ENCODE assay signal across 8 cellular contexts in genomic region chr1:10400013-10400412, GRCh38. TPM values are rescaled to one million over a fixed set of nuclear protein-coding genes. Genes with fewer than 3 reads are reported as not detected.
DNase-seq lines count a peak whose midpoint lies in the region; ATAC-seq, FAIRE-seq and TF ChIP-seq lines count a peak whose summit lies in the region.

No MANE protein-coding gene starts in this region.

- no peaks in the 10 kb centered on the region for H3K9me3 Mint-ChIP-seq in CD4-positive, alpha-beta T cell

- dilution Hi-C loops in endothelial cell of umbilical vein (cut with MboI; ENCODE audit: extremely low pct_ligation_motif_present, low sequenced_read_pairs), result no loop called here

- H4K20me1 ChIP-seq in OCI-LY7 (ENCODE audit: insufficient read depth, low read length) (peaks cover 9% of the 10 kb centered on the region; the same call in 1 of the 2 replicates), endothelial cell of umbilical vein (replicated peaks; ENCODE audit: control insufficient read depth, extremely low read depth, insufficient read depth, low read length) (no peaks in the 10 kb centered on the region), osteoblast (ENCODE audit: insufficient read depth, low read length) (peaks cover 7% of the 10 kb centered on the region)

- DNase-seq in CD4-positive, alpha-beta T cell, result no peak
- DNase-seq in OCI-LY7 (ENCODE audit: low spot score) (no peak), endothelial cell of umbilical vein (ENCODE audit: low read depth, low spot score) (peak; percentile 8), osteoblast (ENCODE audit: insufficient read length, low spot score, missing footprints) (no peak), iPS-NIHi11 (ENCODE audit: low spot score) (no peak), NCI-H2029 treated with DMSO at 0.1 percent for 48 hours (lab: John Stamatoyannopoulos, UW) (no peak), urothelium cell line (ENCODE audit: low spot score) (no peak), NCI-H1694 treated with DMSO at 0.1 percent for 48 hours (lab: John Stamatoyannopoulos, UW) (no peak)

- H3K4me1 ChIP-seq in OCI-LY7 (ENCODE audit: insufficient read depth, low read length, poor library complexity, severe bottlenecking), result peaks cover 13% of the 10 kb centered on the region
- peaks cover 38% of the 10 kb centered on the region for H3K4me1 ChIP-seq in endothelial cell of umbilical vein (ENCODE audit: control insufficient read depth, extremely low read depth, insufficient read depth, low read length)
- peaks cover 29% of the 10 kb centered on the region for H3K4me1 ChIP-seq in osteoblast (ENCODE audit: insufficient read depth, low read length)

- ATAC-seq in CD4-positive, alpha-beta T cell (ENCODE audit: poor library complexity), result no peak

- H2AFZ ChIP-seq in OCI-LY7 (ENCODE audit: low read length) (no peak overlapping the region), endothelial cell of umbilical vein (ENCODE audit: low read depth, low read length) (no peak overlapping the region), osteoblast (ENCODE audit: low read length) (peak overlapping the region; percentile 64)

- H3K36me3 ChIP-seq in OCI-LY7 (ENCODE audit: insufficient read depth, low read length), result peaks cover 48% of the 10 kb centered on the region
- peaks cover 5 to 13% of the 10 kb centered on the region in 2 experiments for H3K36me3 ChIP-seq in endothelial cell of umbilical vein (ENCODE audit: control insufficient read depth in 2 of 2, extremely low read depth in 1 of 2, insufficient read depth in 2 of 2, low read length in 2 of 2)
- H3K36me3 ChIP-seq in osteoblast (ENCODE audit: insufficient read depth, low read length), result peaks cover 18% of the 10 kb centered on the region

- no peak for TF ChIP-seq POLR2A in endothelial cell of umbilical vein (IDR thresholded peaks at IDR 0.05; ENCODE audit: low read depth, low read length)

- peak overlapping the region; percentile 94 for H3K9ac ChIP-seq in endothelial cell of umbilical vein (replicated peaks; ENCODE audit: extremely low read depth, insufficient read depth, low read length)

- POLR2A ChIA-PET in CD4-positive, alpha-beta T cell (lab: Charles Lee), result interaction anchor here (0.6 to 1.4 kb wide), 2 partner anchors 9 to 306 kb away, joined by 3 to 5 read pairs; no protein-coding TSS in a partner anchor
- POLR2A ChIA-PET in OCI-LY7 (lab: Charles Lee), result interaction anchor here (0.6 to 2.2 kb wide), 2 partner anchors 12 to 273 kb away, joined by 3 to 22 read pairs; no protein-coding TSS in a partner anchor
- POLR2A ChIA-PET in endothelial cell of umbilical vein (lab: Charles Lee), result interaction anchor here (1.8 to 2.4 kb wide), 2 partner anchors 13 to 16 kb away, joined by 10 to 32 read pairs; no protein-coding TSS in a partner anchor

- H3K27ac ChIP-seq in CD4-positive, alpha-beta T cell (ENCODE audit: low read depth, low read length), result no peak overlapping the region
- H3K27ac ChIP-seq in OCI-LY7 (ENCODE audit: low read depth, low read length, poor library complexity, severe bottlenecking) (no peak overlapping the region), endothelial cell of umbilical vein (ENCODE audit: insufficient read depth, low read depth, low read length) (peak overlapping the region; percentile 76), osteoblast (ENCODE audit: low read depth, low read length) (peak overlapping the region; percentile 76)

- H3K4me3 ChIP-seq in OCI-LY7 (ENCODE audit: low read depth, low read length, poor library complexity, severe bottlenecking) (peak overlapping the region; percentile 93), endothelial cell of umbilical vein (replicated peaks in 1 of 3; ENCODE audit: insufficient read depth in 1 of 3, low read depth in 1 of 3, low read length in 3 of 3) (peak overlapping the region; percentile 67 to 96 (median 95)), osteoblast (ENCODE audit: insufficient read depth, low read length) (peak overlapping the region; percentile 98)

- peaks cover 43% of the 10 kb centered on the region for H3K36me3 Mint-ChIP-seq in CD4-positive, alpha-beta T cell (ENCODE audit: low read depth)

- H3K9me1 ChIP-seq in endothelial cell of umbilical vein (replicated peaks; ENCODE audit: control insufficient read depth, extremely low read depth, insufficient read depth, low read length), result no peaks in the 10 kb centered on the region

- H3K4me2 ChIP-seq in OCI-LY7 (ENCODE audit: low read length) (peak overlapping the region; percentile 79), endothelial cell of umbilical vein (ENCODE audit: insufficient read depth, low read length) (peak overlapping the region; percentile 88), osteoblast (ENCODE audit: insufficient read depth, low read length) (peak overlapping the region; percentile 95)

- H3K27me3 ChIP-seq in CD4-positive, alpha-beta T cell (ENCODE audit: control insufficient read depth, insufficient read depth, low read length), result no peaks in the 10 kb centered on the region
- no peaks in the 10 kb centered on the region for H3K27me3 ChIP-seq in endothelial cell of umbilical vein (ENCODE audit: control insufficient read depth in 2 of 2, insufficient read depth in 2 of 2, low read length in 2 of 2)
- no peaks in the 10 kb centered on the region for H3K27me3 ChIP-seq in osteoblast (ENCODE audit: insufficient read depth, low read length)

- no peaks in the 10 kb centered on the region for H3K9me3 ChIP-seq in CD4-positive, alpha-beta T cell (ENCODE audit: control insufficient read depth, low read length)
- H3K9me3 ChIP-seq in OCI-LY7 (ENCODE audit: low read length) (0 out of 2 replicates have a peak, but pooled peaks cover 5% of the 10 kb centered on the region), endothelial cell of umbilical vein (replicated peaks; ENCODE audit: control insufficient read depth, insufficient read depth, low read length) (no peaks in the 10 kb centered on the region), osteoblast (ENCODE audit: low read depth, low read length) (no peaks in the 10 kb centered on the region)

- BruUV-seq in OCI-LY7 (replicated peaks; lab: Mats Ljungman, UMichigan) (no TSS peak), endothelial cell of umbilical vein (replicated peaks; lab: Mats Ljungman, UMichigan) (no TSS peak)

- no peak for FAIRE-seq in endothelial cell of umbilical vein (lab: Jason Lieb, UNC)
- FAIRE-seq in urothelium cell line (lab: Jason Lieb, UNC), result no peak

- no peaks in the 10 kb centered on the region for H3K9me2 ChIP-seq in OCI-LY7 (ENCODE audit: insufficient read depth, low read length)

- peaks cover 21% of the 10 kb centered on the region; the same call in 1 of the 2 replicates for H3K79me2 ChIP-seq in OCI-LY7 (ENCODE audit: insufficient read depth, low read depth, low read length)
- peaks cover 39% of the 10 kb centered on the region for H3K79me2 ChIP-seq in endothelial cell of umbilical vein (ENCODE audit: control insufficient read depth, insufficient read depth, low read length)
- H3K79me2 ChIP-seq in osteoblast (ENCODE audit: insufficient read depth, low read length), result peaks cover 30% of the 10 kb centered on the region

- peaks cover 20% of the 10 kb centered on the region for H3K4me1 Mint-ChIP-seq in CD4-positive, alpha-beta T cell (ENCODE audit: low read depth)

- peak overlapping the region; percentile 24 for H3K27ac Mint-ChIP-seq in CD4-positive, alpha-beta T cell

- H3K4me3 Mint-ChIP-seq in CD4-positive, alpha-beta T cell, result peak overlapping the region; percentile 93

- H3K27me3 Mint-ChIP-seq in CD4-positive, alpha-beta T cell, result no peaks in the 10 kb centered on the region

- intact Hi-C loops in CD4-positive, alpha-beta T cell (cut with DNase I, micrococcal nuclease), result no loop called here
- intact Hi-C loops in OCI-LY7 (cut with micrococcal nuclease; ENCODE audit: unreplicated experiment) (no loop called here), endothelial cell of umbilical vein (cut with micrococcal nuclease) (no loop called here)

- CTCF ChIA-PET in CD4-positive, alpha-beta T cell (lab: Charles Lee), result interaction anchor here (1.3 to 3.6 kb wide), 3 partner anchors 30 to 190 kb away, joined by 3 to 19 read pairs (median 11); partner anchors contain the start of genes CENPS and KIF1B
- CTCF ChIA-PET in OCI-LY7 (lab: Charles Lee; ENCODE audit: unreplicated experiment) (interaction anchor here (1.4 kb wide), 1 partner anchor 30 kb away, joined by 4 read pairs; the partner anchor contains the start of gene CENPS), endothelial cell of umbilical vein (lab: Charles Lee) (interaction anchor here (0.9 to 3.3 kb wide), 4 partner anchors 13 to 95 kb away, joined by 3 to 32 read pairs (median 13); partner anchors contain the start of gene CENPS)

- TF ChIP-seq CTCF in CD4-positive, alpha-beta T cell (IDR thresholded peaks at IDR 0.05), result no peak
- no peak for TF ChIP-seq CTCF in OCI-LY7 (conservative IDR thresholded peaks at IDR 0.05; ENCODE audit: low read length)
- TF ChIP-seq CTCF in endothelial cell of umbilical vein (IDR thresholded peaks at IDR 0.05; ENCODE audit: extremely low read depth in 1 of 2, insufficient read depth in 1 of 2, low read depth in 1 of 2, low read length in 2 of 2), result no peak
- TF ChIP-seq CTCF in osteoblast (IDR thresholded peaks at IDR 0.05; ENCODE audit: extremely low read depth, low read depth, low read length), result no peak

RNA-seq across cellular contexts. Expression of gene PGD, which starts 1.1 kb away (rescaled TPM):
- 10 to 100 TPM; 16.7 to 17.4 TPM for total RNA-seq in CD4-positive, alpha-beta T cell
- 50.3 and 69.3 TPM in 2 replicates for total RNA-seq in OCI-LY7 (2014; rRNA removed; shearing (Covaris generic))
- total RNA-seq in OCI-LY7 (2022), result 146 and 157 TPM in 2 replicates
- total RNA-seq in endothelial cell of umbilical vein, result 303 and 307 TPM in 2 replicates
- polyA plus RNA-seq in endothelial cell of umbilical vein, result 189 and 196 TPM in 2 replicates
- polyA plus RNA-seq in endothelial cell of umbilical vein (2011; cell fraction: cytosol; rRNA removed), result 153 and 175 TPM in 2 replicates
- polyA plus RNA-seq in endothelial cell of umbilical vein (2011; cell fraction: nucleus; rRNA removed), result 121 and 149 TPM in 2 replicates
- 280 and 365 TPM in 2 replicates for polyA plus RNA-seq in endothelial cell of umbilical vein (2012)
- polyA minus RNA-seq in endothelial cell of umbilical vein, result 206 and 248 TPM in 2 replicates
- polyA minus RNA-seq in endothelial cell of umbilical vein (2011; cell fraction: cytosol; rRNA and poly(A)+ RNA removed), result 66.0 TPM
- 59.0 and 66.0 TPM in 2 replicates for polyA minus RNA-seq in endothelial cell of umbilical vein (2011; cell fraction: nucleus; rRNA and poly(A)+ RNA removed)
- 136 and 142 TPM in 2 replicates for total RNA-seq in osteoblast

RNA-seq across cellular contexts. Expression of gene CENPS, which starts 30.2 kb away (rescaled TPM):
- 1 to 10 TPM; 3.7 to 4.0 TPM for total RNA-seq in CD4-positive, alpha-beta T cell
- total RNA-seq in OCI-LY7 (2014; rRNA removed; shearing (Covaris generic)), result 13.6 and 18.8 TPM in 2 replicates
- total RNA-seq in OCI-LY7 (2022) (18.4 and 18.8 TPM in 2 replicates), endothelial cell of umbilical vein (16.2 and 17.0 TPM in 2 replicates), osteoblast (13.6 and 17.4 TPM in 2 replicates)
- polyA plus RNA-seq in endothelial cell of umbilical vein, result 8.7 and 10.2 TPM in 2 replicates
- 9.0 and 11.3 TPM in 2 replicates for polyA plus RNA-seq in endothelial cell of umbilical vein (2011; cell fraction: cytosol; rRNA removed)
- polyA plus RNA-seq in endothelial cell of umbilical vein (2011; cell fraction: nucleus; rRNA removed), result 4.8 and 5.6 TPM in 2 replicates
- polyA plus RNA-seq in endothelial cell of umbilical vein (2012), result 12.6 and 17.0 TPM in 2 replicates
- 1.0 and 1.2 TPM in 2 replicates for polyA minus RNA-seq in endothelial cell of umbilical vein
- 9.5 TPM for polyA minus RNA-seq in endothelial cell of umbilical vein (2011; cell fraction: cytosol; rRNA and poly(A)+ RNA removed)
- 3.4 and 10.4 TPM in 2 replicates for polyA minus RNA-seq in endothelial cell of umbilical vein (2011; cell fraction: nucleus; rRNA and poly(A)+ RNA removed)

RNA-seq across cellular contexts. Expression of gene CORT, which starts 49.8 kb away (rescaled TPM):
- under 1 TPM in 1 of 2 experiments, not detected in 1; 0.25 TPM for total RNA-seq in CD4-positive, alpha-beta T cell
- total RNA-seq in OCI-LY7 (2014; rRNA removed; shearing (Covaris generic)), result 0.66 TPM in 1 of 2 replicates, not detected in the other
- 1.3 TPM in 1 of 2 replicates, not detected in the other for total RNA-seq in OCI-LY7 (2022)
- total RNA-seq in endothelial cell of umbilical vein, result not detected in 2 replicates
- 0.11 TPM in 1 of 2 replicates, not detected in the other for polyA plus RNA-seq in endothelial cell of umbilical vein
- polyA plus RNA-seq in endothelial cell of umbilical vein (2011; cell fraction: cytosol; rRNA removed), result 0.14 and 0.18 TPM in 2 replicates
- polyA plus RNA-seq in endothelial cell of umbilical vein (2011; cell fraction: nucleus; rRNA removed), result 0.51 and 0.69 TPM in 2 replicates
- not detected in 2 replicates for polyA plus RNA-seq in endothelial cell of umbilical vein (2012)
- polyA minus RNA-seq in endothelial cell of umbilical vein, result not detected in 2 replicates
- not detected for polyA minus RNA-seq in endothelial cell of umbilical vein (2011; cell fraction: cytosol; rRNA and poly(A)+ RNA removed)
- 0.87 TPM in 1 of 2 replicates, not detected in the other for polyA minus RNA-seq in endothelial cell of umbilical vein (2011; cell fraction: nucleus; rRNA and poly(A)+ RNA removed)
- 0.29 and 0.36 TPM in 2 replicates for total RNA-seq in osteoblast

Comparison
In these comparisons a context has a peak if more than half of its experiments do, and no peak if none do; other contexts are left out.
1. H3K27ac ChIP-seq: peak in endothelial cell of umbilical vein (single experiment) and osteoblast (single experiment); none in CD4-positive, alpha-beta T cell (single experiment) and OCI-LY7 (single experiment).
2. Peak in every context shown above with its lines, with median percentiles within 50 percentile points of each other: H3K4me2 ChIP-seq and H3K4me3 ChIP-seq.